Comparison of ENCODE assay signal across 8 cellular contexts in the genomic region with DNA sequence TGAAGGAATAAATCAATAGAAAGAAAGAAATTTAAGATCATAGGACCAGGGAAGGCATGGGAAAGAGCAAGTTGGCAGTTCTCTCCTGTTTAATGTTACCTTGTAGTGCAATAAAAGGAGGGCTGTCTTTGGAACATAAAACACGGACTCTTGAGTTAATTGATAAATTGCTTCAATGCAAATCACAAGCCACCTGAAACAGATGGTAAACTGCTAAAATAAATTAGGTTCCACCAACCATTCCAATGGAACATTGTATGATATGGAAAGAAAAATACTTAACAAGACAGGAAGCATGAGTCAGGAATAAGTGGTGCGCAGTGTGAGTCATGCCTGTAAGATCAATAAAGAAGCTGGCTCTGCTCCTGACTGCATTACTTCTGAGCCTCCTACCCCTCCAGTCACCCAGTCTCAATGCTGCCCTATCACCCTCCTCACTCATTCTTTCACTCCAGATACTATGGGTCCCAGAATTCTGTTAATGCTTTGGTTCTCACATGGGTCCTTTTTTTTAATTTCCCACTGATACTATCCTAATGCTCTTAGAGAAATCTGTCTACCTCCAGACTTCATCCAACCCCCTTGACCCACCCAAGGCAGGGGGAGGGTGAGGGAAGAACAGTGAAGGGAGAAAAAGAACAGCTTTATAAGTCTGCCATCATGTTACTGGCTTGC.
DNase-seq lines count a peak whose midpoint lies in the region; ATAC-seq, FAIRE-seq and TF ChIP-seq lines count a peak whose summit lies in the region.

No MANE protein-coding gene starts in this region.

- FAIRE-seq in islet of Langerhans (lab: Jason Lieb, UNC): peak; percentile 76

- H3K27ac ChIP-seq in CD4-positive, alpha-beta T cell (ENCODE audit: low read depth, low read length): no peak overlapping the region

- CTCF ChIA-PET in HEK293T (lab: Yijun Ruan, JAX): no interaction called here
- CTCF ChIA-PET in CD4-positive, alpha-beta T cell (lab: Charles Lee): no interaction called here

- POLR2A ChIA-PET in HEK293T (lab: Yijun Ruan, JAX): no interaction called here
- POLR2A ChIA-PET in CD4-positive, alpha-beta T cell (lab: Charles Lee): no interaction called here

- no peaks in the 10 kb centered on the region for H3K27me3 ChIP-seq in CD4-positive, alpha-beta T cell (ENCODE audit: control insufficient read depth, insufficient read depth, low read length)

- H3K9me3 ChIP-seq in CD4-positive, alpha-beta T cell (ENCODE audit: control insufficient read depth, low read length): no peaks in the 10 kb centered on the region

- no peaks in the 10 kb centered on the region for H3K36me3 Mint-ChIP-seq in CD4-positive, alpha-beta T cell (ENCODE audit: low read depth)

- no peak for TF ChIP-seq CTCF in GM13976 (IDR thresholded peaks at IDR 0.05; ENCODE audit: borderline replicate concordance, control extremely low read depth, extremely low read depth, insufficient read depth, missing control alignments)
- TF ChIP-seq CTCF in CD4-positive, alpha-beta T cell (IDR thresholded peaks at IDR 0.05): no peak

- in situ Hi-C loops in GM13976 (cut with MboI; ENCODE audit: low sequenced_read_pairs, unreplicated experiment): no loop called here

- H3K9me3 Mint-ChIP-seq in CD4-positive, alpha-beta T cell: no peaks in the 10 kb centered on the region

- DNase-seq in AG08395 (ENCODE audit: low spot score) (peak; percentile 79), HEK293T (ENCODE audit: extremely low spot score) (peak; percentile 48), T1000 (lab: John Stamatoyannopoulos, UW) (peak; percentile 45), GM13976 (ENCODE audit: low spot score) (no peak), cerebellum (ENCODE audit: low spot score) (no peak)
- DNase-seq in CD4-positive, alpha-beta T cell: no peak

- H3K27ac Mint-ChIP-seq in CD4-positive, alpha-beta T cell: no peak overlapping the region

- no peak for ATAC-seq in GM18861 (IDR thresholded peaks at IDR 0.05; ENCODE audit: unreplicated experiment)
- ATAC-seq in CD4-positive, alpha-beta T cell (ENCODE audit: poor library complexity): no peak

- H3K27me3 Mint-ChIP-seq in CD4-positive, alpha-beta T cell: no peaks in the 10 kb centered on the region

- no peaks in the 10 kb centered on the region for H3K4me1 Mint-ChIP-seq in CD4-positive, alpha-beta T cell (ENCODE audit: low read depth)

- no peak overlapping the region for H3K4me3 Mint-ChIP-seq in CD4-positive, alpha-beta T cell

- intact Hi-C loops in CD4-positive, alpha-beta T cell (cut with DNase I, micrococcal nuclease): no loop called here

TF ChIP-seq in HEK293T, 16 proteins besides CTCF, POLR2A, EP300 and RAD21:
- no peak for TF ChIP-seq BHLHE40 (IDR thresholded peaks at IDR 0.05; ENCODE audit: borderline replicate concordance)
- TF ChIP-seq ARNT (IDR thresholded peaks at IDR 0.05): no peak
- TF ChIP-seq FOXA1 (IDR thresholded peaks at IDR 0.05): no peak
- no peak for TF ChIP-seq TARDBP (IDR thresholded peaks at IDR 0.05)
- no peak for TF ChIP-seq ZNF384 (IDR thresholded peaks at IDR 0.05)
- no peak for TF ChIP-seq HDGF (IDR thresholded peaks at IDR 0.05; ENCODE audit: borderline replicate concordance)
- no peak for TF ChIP-seq NFRKB (IDR thresholded peaks at IDR 0.05)
- TF ChIP-seq SP1 (IDR thresholded peaks at IDR 0.05): no peak
- TF ChIP-seq FOXM1 (IDR thresholded peaks at IDR 0.05; ENCODE audit: borderline replicate concordance): no peak

Comparison
In these comparisons a context has a peak if more than half of its experiments do, and no peak if none do; other contexts are left out.
1. DNase-seq: peak in AG08395 (single experiment), HEK293T (single experiment) and T1000 (single experiment); none in GM13976 (single experiment), cerebellum (single experiment) and CD4-positive, alpha-beta T cell (0 of 10).